9 cellular contexts compared by ENCODE assay signal in the genomic region with DNA sequence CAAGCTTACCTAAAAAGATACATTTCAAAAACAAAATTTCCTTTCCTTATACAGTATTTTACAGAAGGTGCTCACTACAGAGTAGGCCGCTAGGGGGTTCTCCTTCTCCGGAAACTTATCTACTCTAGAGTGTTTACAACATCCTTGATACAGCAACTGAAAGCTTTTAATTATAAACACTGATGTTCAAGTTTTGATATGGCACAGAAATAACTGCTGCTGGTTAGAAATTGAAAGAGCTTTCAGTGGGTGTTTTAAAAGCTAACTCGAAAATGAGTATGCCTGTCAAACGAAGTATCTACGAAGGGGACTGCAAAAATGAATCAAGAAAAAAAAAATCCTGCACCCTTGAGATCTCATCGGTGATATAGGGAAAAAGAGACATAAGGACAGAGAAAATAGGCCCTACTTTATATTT. TPM values are rescaled to one million over a fixed set of nuclear protein-coding genes. Genes with fewer than 3 reads are reported as not detected.
DNase-seq lines count a peak whose midpoint lies in the region; ATAC-seq and TF ChIP-seq lines count a peak whose summit lies in the region.
"Had no signal": no experiment of that assay in that cellular context is flagged by ENCODE, and none has a peak within 500 bp of the region (broad histone marks: within the 10 kb centered on the region; RNA-seq: fewer than 3 reads in every experiment).

No MANE protein-coding gene starts in this region.

- intact Hi-C loops in upper lobe of right lung (cut with DNase I): no loop called here

- H3K27me3 ChIP-seq in DOHH2 (ENCODE audit: control insufficient read depth, low read length) (peaks cover 35% of the 10 kb centered on the region), upper lobe of right lung (no peaks in the 10 kb centered on the region)

- peaks cover 4% of the 10 kb centered on the region; the same call in 1 of the 2 replicates for H3F3A ChIP-seq in DOHH2 (ENCODE audit: control insufficient read depth, insufficient read depth)

- H3K4me1 Mint-ChIP-seq in activated T-helper 17 cell treated with anti-CD3 and anti-CD28 coated beads, Interleukin-2, amount 50 U/mL, for 72 hours: peaks cover 34% of the 10 kb centered on the region
- peaks cover 32 to 39% of the 10 kb centered on the region in 2 donors for H3K4me1 Mint-ChIP-seq in natural killer cell treated with Interleukin-12 subunit alpha and Interleukin-12 subunit beta and Interleukin-15 and Interleukin-18, amount 100 ng/mL, for 72 hours (ENCODE audit: low read depth in 2 of 2)

- H3K4me3 ChIP-seq in DOHH2 (ENCODE audit: low read length): peak overlapping the region; percentile 88
- peak overlapping the region; percentile 100 for H3K4me3 ChIP-seq in fibroblast of pulmonary artery (replicated peaks; ENCODE audit: low read depth, low read length)
- peak overlapping the region; percentile 86 for H3K4me3 ChIP-seq in upper lobe of right lung

- H3K79me2 ChIP-seq in DOHH2 (ENCODE audit: control insufficient read depth, low read length): peaks cover 49% of the 10 kb centered on the region

- H3K9me3 ChIP-seq in DOHH2 (ENCODE audit: control insufficient read depth, insufficient read depth, low read length) (peaks cover 4% of the 10 kb centered on the region; the same call in 1 of the 2 replicates), upper lobe of right lung (no peaks in the 10 kb centered on the region)

- H4K20me1 ChIP-seq in DOHH2 (ENCODE audit: control insufficient read depth, insufficient read depth, low read depth, low read length): peaks cover 3% of the 10 kb centered on the region; the same call in 1 of the 2 replicates

- ATAC-seq in HG02798 (IDR thresholded peaks at IDR 0.05; ENCODE audit: poor library complexity, unreplicated experiment): peak; percentile 37
- peak; percentile 38 for ATAC-seq in activated T-helper 17 cell treated with anti-CD3 and anti-CD28 coated beads, Interleukin-2, amount 50 U/mL, for 72 hours (replicated peaks)
- ATAC-seq in natural killer cell treated with Interleukin-12 subunit alpha and Interleukin-12 subunit beta and Interleukin-15 and Interleukin-18, amount 100 ng/mL, for 72 hours: peak in 1 of 2 donors; percentile 56
- ATAC-seq in upper lobe of right lung: peak; percentile 40
- ATAC-seq in HG03135 (IDR thresholded peaks at IDR 0.05; ENCODE audit: unreplicated experiment): no peak

- H3K27ac ChIP-seq in DOHH2 (ENCODE audit: low read depth, low read length) (peak overlapping the region; percentile 18; the same call in 1 of the 2 replicates), upper lobe of right lung (peak overlapping the region; percentile 86)

- no peaks in the 10 kb centered on the region for H3K9me3 Mint-ChIP-seq in activated T-helper 17 cell treated with anti-CD3 and anti-CD28 coated beads, Interleukin-2, amount 50 U/mL, for 72 hours
- no peaks in the 10 kb centered on the region for H3K9me3 Mint-ChIP-seq in natural killer cell treated with Interleukin-12 subunit alpha and Interleukin-12 subunit beta and Interleukin-15 and Interleukin-18, amount 100 ng/mL, for 72 hours

- H3K4me1 ChIP-seq in DOHH2 (ENCODE audit: control insufficient read depth, low read length): peaks cover 17% of the 10 kb centered on the region
- peaks cover 47% of the 10 kb centered on the region for H3K4me1 ChIP-seq in upper lobe of right lung

- peak overlapping the region; percentile 100 for H3K4me3 Mint-ChIP-seq in activated T-helper 17 cell treated with anti-CD3 and anti-CD28 coated beads, Interleukin-2, amount 50 U/mL, for 72 hours
- peak overlapping the region; percentile 100 for H3K4me3 Mint-ChIP-seq in natural killer cell treated with Interleukin-12 subunit alpha and Interleukin-12 subunit beta and Interleukin-15 and Interleukin-18, amount 100 ng/mL, for 72 hours

- peak; percentile 68 for DNase-seq in NCI-H69 (lab: John Stamatoyannopoulos, UW)
- DNase-seq in fibroblast of pulmonary artery (ENCODE audit: low read depth): peak; percentile 58
- DNase-seq in natural killer cell treated with Interleukin-12 subunit alpha and Interleukin-12 subunit beta and Interleukin-15 and Interleukin-18, amount 100 ng/mL, for 72 hours (ENCODE audit: low spot score): no peak
- no peak for DNase-seq in upper lobe of right lung

- no peaks in the 10 kb centered on the region for H3K9me2 ChIP-seq in DOHH2 (replicated peaks; ENCODE audit: control insufficient read depth, low read length)

- peak overlapping the region; percentile 99 for H3K27ac Mint-ChIP-seq in activated T-helper 17 cell treated with anti-CD3 and anti-CD28 coated beads, Interleukin-2, amount 50 U/mL, for 72 hours
- H3K27ac Mint-ChIP-seq in natural killer cell treated with Interleukin-12 subunit alpha and Interleukin-12 subunit beta and Interleukin-15 and Interleukin-18, amount 100 ng/mL, for 72 hours: peak overlapping the region; percentile 91 to 99

- TF ChIP-seq CTCF in DOHH2 (IDR thresholded peaks at IDR 0.05; ENCODE audit: low read depth, low read length, poor library complexity, severe bottlenecking): peak; percentile 84
- TF ChIP-seq CTCF in fibroblast of pulmonary artery (IDR thresholded peaks at IDR 0.05; ENCODE audit: low read length, missing control alignments): peak; percentile 87
- peak; percentile 79 for TF ChIP-seq CTCF in upper lobe of right lung (IDR thresholded peaks at IDR 0.05)

- peak overlapping the region; percentile 79 for H3K4me2 ChIP-seq in DOHH2 (ENCODE audit: low read length)

- H3K36me3 ChIP-seq in DOHH2 (ENCODE audit: control insufficient read depth, low read length) (peaks cover 34% of the 10 kb centered on the region), upper lobe of right lung (peaks cover 29% of the 10 kb centered on the region)

- H3K27me3 Mint-ChIP-seq in activated T-helper 17 cell treated with anti-CD3 and anti-CD28 coated beads, Interleukin-2, amount 50 U/mL, for 72 hours: no peaks in the 10 kb centered on the region
- H3K27me3 Mint-ChIP-seq in natural killer cell treated with Interleukin-12 subunit alpha and Interleukin-12 subunit beta and Interleukin-15 and Interleukin-18, amount 100 ng/mL, for 72 hours: no peaks in the 10 kb centered on the region

- H3K36me3 Mint-ChIP-seq in activated T-helper 17 cell treated with anti-CD3 and anti-CD28 coated beads, Interleukin-2, amount 50 U/mL, for 72 hours (ENCODE audit: low read depth): peaks cover 53% of the 10 kb centered on the region
- peaks cover 15% of the 10 kb centered on the region for H3K36me3 Mint-ChIP-seq in natural killer cell treated with Interleukin-12 subunit alpha and Interleukin-12 subunit beta and Interleukin-15 and Interleukin-18, amount 100 ng/mL, for 72 hours

RNA-seq across cellular contexts. Expression of gene YOD1, which starts 1.0 kb away (rescaled TPM):
- total RNA-seq in activated T-helper 17 cell treated with anti-CD3 and anti-CD28 coated beads, Interleukin-2, amount 50 U/mL, for 72 hours: 1 to 10 TPM; 6.7 to 7.1 TPM
- 10 to 100 TPM in 1 of 2 donors, 1 to 10 TPM in 1; 8.1 to 10.5 TPM for total RNA-seq in natural killer cell treated with Interleukin-12 subunit alpha and Interleukin-12 subunit beta and Interleukin-15 and Interleukin-18, amount 100 ng/mL, for 72 hours
- 7.0 TPM for total RNA-seq in upper lobe of right lung

RNA-seq across cellular contexts. Expression of gene PFKFB2, which starts 3.1 kb away (rescaled TPM):
- total RNA-seq in activated T-helper 17 cell treated with anti-CD3 and anti-CD28 coated beads, Interleukin-2, amount 50 U/mL, for 72 hours: 1 to 10 TPM in 1 of 2 donors, under 1 TPM in 1; 0.85 to 1.3 TPM
- 1 to 10 TPM; 1.3 to 2.7 TPM for total RNA-seq in natural killer cell treated with Interleukin-12 subunit alpha and Interleukin-12 subunit beta and Interleukin-15 and Interleukin-18, amount 100 ng/mL, for 72 hours
- 49.9 TPM for total RNA-seq in upper lobe of right lung

RNA-seq across cellular contexts. Expression of gene C1orf116, which starts 17.4 kb away (rescaled TPM):
- total RNA-seq in activated T-helper 17 cell treated with anti-CD3 and anti-CD28 coated beads, Interleukin-2, amount 50 U/mL, for 72 hours: not detected
- total RNA-seq in natural killer cell treated with Interleukin-12 subunit alpha and Interleukin-12 subunit beta and Interleukin-15 and Interleukin-18, amount 100 ng/mL, for 72 hours: not detected
- 128 TPM for total RNA-seq in upper lobe of right lung
- total RNA-seq: glomerular endothelial cell had no signal

RNA-seq across cellular contexts. Expression of gene C4BPB, which starts 38.7 kb away (rescaled TPM):
- total RNA-seq in activated T-helper 17 cell treated with anti-CD3 and anti-CD28 coated beads, Interleukin-2, amount 50 U/mL, for 72 hours: 1 to 10 TPM in 1 of 2 donors, under 1 TPM in 1; 0.58 to 2.1 TPM
- under 1 TPM in 1 of 2 donors, not detected in 1; 0.38 TPM for total RNA-seq in natural killer cell treated with Interleukin-12 subunit alpha and Interleukin-12 subunit beta and Interleukin-15 and Interleukin-18, amount 100 ng/mL, for 72 hours
- 6.6 TPM for total RNA-seq in upper lobe of right lung
- total RNA-seq: glomerular endothelial cell had no signal

RNA-seq across cellular contexts. Expression of gene C4BPA, which starts 54.0 kb away (rescaled TPM):
- not detected for total RNA-seq in activated T-helper 17 cell treated with anti-CD3 and anti-CD28 coated beads, Interleukin-2, amount 50 U/mL, for 72 hours
- total RNA-seq in natural killer cell treated with Interleukin-12 subunit alpha and Interleukin-12 subunit beta and Interleukin-15 and Interleukin-18, amount 100 ng/mL, for 72 hours: not detected
- 175 TPM for total RNA-seq in upper lobe of right lung
- total RNA-seq: glomerular endothelial cell had no signal

Comparison
In these comparisons a context has a peak if more than half of its experiments do, and no peak if none do; other contexts are left out.
1. DNase-seq: peak in NCI-H69 (single experiment) and fibroblast of pulmonary artery (single experiment); none in natural killer cell treated with Interleukin-12 subunit alpha and Interleukin-12 subunit beta and Interleukin-15 and Interleukin-18, amount 100 ng/mL, for 72 hours (single experiment) and upper lobe of right lung (single experiment).
2. RNA of gene PFKFB2, which starts 3.1 kb away (total RNA-seq): 49.9 TPM in upper lobe of right lung (single experiment); 1.3 to 2.7 TPM in natural killer cell treated with Interleukin-12 subunit alpha and Interleukin-12 subunit beta and Interleukin-15 and Interleukin-18, amount 100 ng/mL, for 72 hours and 0.85 to 1.3 TPM in activated T-helper 17 cell treated with anti-CD3 and anti-CD28 coated beads, Interleukin-2, amount 50 U/mL, for 72 hours; every median in the first group is over 10 times any median in the second.
3. RNA of gene C1orf116, which starts 17.4 kb away (total RNA-seq): 128 TPM in upper lobe of right lung (single experiment); not detected in natural killer cell treated with Interleukin-12 subunit alpha and Interleukin-12 subunit beta and Interleukin-15 and Interleukin-18, amount 100 ng/mL, for 72 hours and not detected in activated T-helper 17 cell treated with anti-CD3 and anti-CD28 coated beads, Interleukin-2, amount 50 U/mL, for 72 hours; every median in the first group is over 100 times any median in the second.
4. Peak in every context shown above with its lines, with median percentiles within 50 percentile points of each other: H3K4me3 ChIP-seq and CTCF ChIP-seq.